ENCODE assay signal across 17 cellular contexts in the genomic region with DNA sequence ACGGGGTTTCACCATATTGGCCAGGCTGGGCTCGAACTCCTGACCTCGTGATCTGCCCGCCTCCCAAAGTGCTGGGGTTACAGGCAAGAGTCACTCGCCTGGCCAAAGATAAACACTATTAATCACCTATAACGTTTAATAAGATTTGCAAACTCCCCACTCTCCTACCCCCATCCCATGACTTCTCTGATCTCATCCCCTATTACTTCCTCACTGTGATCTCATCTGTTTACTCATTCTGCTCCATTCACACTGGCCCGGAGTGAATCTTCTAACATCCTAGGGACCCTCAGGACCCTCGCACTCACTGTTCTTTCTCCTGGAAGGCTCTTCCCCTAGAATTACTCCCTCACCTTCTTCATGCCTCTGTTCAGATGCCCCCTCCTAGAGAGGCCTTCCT.
DNase-seq lines count a peak whose midpoint lies in the region; TF ChIP-seq lines count a peak whose summit lies in the region.
"Had no signal": no experiment of that assay in that cellular context is flagged by ENCODE, and none has a peak within 500 bp of the region (broad histone marks: within the 10 kb centered on the region; RNA-seq: fewer than 3 reads in every experiment).

No MANE protein-coding gene starts in this region.

- 92 to 95% methylated on average over 8 of the region's 8 CpGs for WGBS in mesodermal cell (ENCODE audit: insufficient coverage in 2 of 2), 2 experiments

- peaks cover 3% of the 10 kb centered on the region for H3K9me3 ChIP-seq in mesodermal cell (ENCODE audit: control insufficient read depth, low read length)
- H3K9me3 ChIP-seq: BLaER1 treated with 17β-estradiol and CSF1 and Interleukin-3, amounts not matched to agents 10 nM and 100 nM had no signal

- no peaks in the 10 kb centered on the region for H3K36me3 Mint-ChIP-seq in activated naive CD8-positive, alpha-beta T cell treated with anti-CD3 and anti-CD28 coated beads for 36 hours
- H3K36me3 Mint-ChIP-seq: CD8-positive, alpha-beta T cell; T-cell had no signal

- H3K4me3 ChIP-seq in epithelial cell of esophagus (ENCODE audit: low read length) (no peak overlapping the region), mesodermal cell (ENCODE audit: extremely low read depth, insufficient read depth, low read length, poor library complexity, severe bottlenecking) (no peak overlapping the region)
- H3K4me3 ChIP-seq: BLaER1 treated with 17β-estradiol and CSF1 and Interleukin-3, amounts not matched to agents 10 nM and 100 nM had no signal

- H3K4me3 Mint-ChIP-seq in activated naive CD8-positive, alpha-beta T cell treated with anti-CD3 and anti-CD28 coated beads for 36 hours: no peak overlapping the region
- H3K4me3 Mint-ChIP-seq: CD8-positive, alpha-beta T cell; T-cell had no signal

- H3K4me1 Mint-ChIP-seq in activated naive CD8-positive, alpha-beta T cell treated with anti-CD3 and anti-CD28 coated beads for 36 hours: no peaks in the 10 kb centered on the region
- H3K4me1 Mint-ChIP-seq: T-cell had no signal

- DNase-seq in ELR (ENCODE audit: low read depth) (peak; percentile 81), M059J (ENCODE audit: low read depth) (peak; percentile 40), epithelial cell of esophagus (ENCODE audit: low read depth) (peak; percentile 28), NCI-H345 (lab: John Stamatoyannopoulos, UW) (no peak), midbrain (lab: John Stamatoyannopoulos, UW) (no peak)
- DNase-seq in activated naive CD8-positive, alpha-beta T cell treated with anti-CD3 and anti-CD28 coated beads for 36 hours: no peak
- DNase-seq: CD8-positive, alpha-beta T cell; DMS79; GOT3; NCI-H1105; NCI-H2081; NCI-H510A treated with DMSO at 0.1 percent for 48 hours; SIG-M5; T-cell had no signal

- no peaks in the 10 kb centered on the region for H3K36me3 ChIP-seq in mesodermal cell (ENCODE audit: control insufficient read depth, insufficient read depth, low read length)
- H3K36me3 ChIP-seq: BLaER1 treated with 17β-estradiol and CSF1 and Interleukin-3, amounts not matched to agents 10 nM and 100 nM had no signal

- no peaks in the 10 kb centered on the region for H3K9me3 Mint-ChIP-seq in activated naive CD8-positive, alpha-beta T cell treated with anti-CD3 and anti-CD28 coated beads for 36 hours
- H3K9me3 Mint-ChIP-seq: CD8-positive, alpha-beta T cell; T-cell had no signal

- peaks cover 17% of the 10 kb centered on the region for H3K4me1 ChIP-seq in mesodermal cell (ENCODE audit: control insufficient read depth, insufficient read depth, low read length, poor library complexity, severe bottlenecking)

- no peak overlapping the region for H3K27ac Mint-ChIP-seq in activated naive CD8-positive, alpha-beta T cell treated with anti-CD3 and anti-CD28 coated beads for 36 hours
- H3K27ac Mint-ChIP-seq: CD8-positive, alpha-beta T cell; T-cell had no signal

- H3K27ac ChIP-seq in mesodermal cell (ENCODE audit: low read depth, low read length, severe bottlenecking): peak overlapping the region; percentile 20
- H3K27ac ChIP-seq: RWPE1 had no signal

- H3K27me3 Mint-ChIP-seq in activated naive CD8-positive, alpha-beta T cell treated with anti-CD3 and anti-CD28 coated beads for 36 hours: no peaks in the 10 kb centered on the region

- no peak for TF ChIP-seq CTCF in epithelial cell of esophagus (IDR thresholded peaks at IDR 0.05; ENCODE audit: insufficient read depth, low read depth, low read length, missing control alignments)

Comparison
In these comparisons a context has a peak if more than half of its experiments do, and no peak if none do; other contexts are left out.
1. DNase-seq: peak in ELR (single experiment), M059J (single experiment) and epithelial cell of esophagus (single experiment); none in activated naive CD8-positive, alpha-beta T cell treated with anti-CD3 and anti-CD28 coated beads for 36 hours (single experiment), NCI-H345 (single experiment) and midbrain (single experiment).